In the genomic region with DNA sequence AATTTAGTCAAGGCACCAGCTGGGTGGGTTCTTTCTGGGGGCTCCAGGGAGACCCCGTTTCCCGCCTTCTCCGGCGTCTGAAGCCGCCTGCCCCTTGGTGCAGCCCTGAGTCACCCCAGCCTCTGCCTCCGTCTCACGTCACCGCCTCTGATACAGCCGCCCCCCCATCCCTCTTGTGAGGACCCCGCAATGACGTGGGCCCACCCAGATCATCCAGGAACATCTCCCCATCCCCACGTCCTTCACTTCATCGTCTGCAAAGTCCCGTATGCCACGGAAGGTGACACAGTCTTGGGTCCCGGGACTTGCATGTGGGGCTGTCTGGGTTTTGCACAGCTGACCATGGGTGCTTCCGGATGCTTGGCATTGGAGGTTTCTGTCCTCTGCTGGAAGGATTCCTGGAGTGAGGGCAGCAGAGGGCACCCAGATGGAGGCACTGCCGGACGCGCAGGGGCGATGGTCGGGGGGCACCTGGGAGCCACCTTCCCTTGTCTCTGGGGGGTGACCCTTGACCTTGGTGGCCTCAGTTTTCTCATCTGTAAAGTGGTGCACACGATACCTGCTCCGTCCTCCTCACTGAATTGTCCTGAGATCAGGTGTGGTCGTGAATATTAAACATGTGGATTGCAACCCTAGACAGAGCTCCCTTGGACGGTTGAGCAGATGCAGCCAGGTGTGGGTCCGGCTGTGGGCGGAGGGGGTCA, we compare ENCODE assay signal across 13 cellular contexts.
"Had no signal": no experiment of that assay in that cellular context is flagged by ENCODE, and none has a peak within 500 bp of the region (broad histone marks: within the 10 kb centered on the region; RNA-seq: fewer than 3 reads in every experiment).

No MANE protein-coding gene starts in this region.

- DNase-seq: activated CD4-positive, CD25-positive, alpha-beta regulatory T cell treated with anti-CD3 and anti-CD28 coated beads, Interleukin-2, amount 50 U/mL, for 72 hours; activated naive CD4-positive, alpha-beta T cell treated with anti-CD3 and anti-CD28 coated beads for 36 hours; activated T-cell treated with anti-CD3 and anti-CD28 coated beads for 4 hours; gastrocnemius medialis; left colon; midbrain; stimulated activated naive CD8-positive, alpha-beta T cell treated with anti-CD3 and anti-CD28 coated beads, Interleukin-15, amount 100 ng/mL, for 72 hours; T-helper 9 cell had no signal

- H3K27me3 ChIP-seq: dorsolateral prefrontal cortex, right lobe of liver had no signal

- H3K4me1 ChIP-seq: gastrocnemius medialis had no signal

- H3K27ac ChIP-seq: dorsolateral prefrontal cortex, gastrocnemius medialis, heart right ventricle, right lobe of liver had no signal

- H3K36me3 ChIP-seq: gastrocnemius medialis, heart right ventricle, right lobe of liver had no signal

- H3K4me3 ChIP-seq: gastrocnemius medialis, heart right ventricle, lung, right lobe of liver had no signal

- H3K9me3 ChIP-seq: gastrocnemius medialis, heart right ventricle, right lobe of liver had no signal

- FAIRE-seq: bronchial epithelial cell had no signal

- ATAC-seq: gastrocnemius medialis; left colon; right lobe of liver; stimulated activated naive CD8-positive, alpha-beta T cell treated with anti-CD3 and anti-CD28 coated beads, Interleukin-15, amount 100 ng/mL, for 72 hours had no signal
